In the genomic region with DNA sequence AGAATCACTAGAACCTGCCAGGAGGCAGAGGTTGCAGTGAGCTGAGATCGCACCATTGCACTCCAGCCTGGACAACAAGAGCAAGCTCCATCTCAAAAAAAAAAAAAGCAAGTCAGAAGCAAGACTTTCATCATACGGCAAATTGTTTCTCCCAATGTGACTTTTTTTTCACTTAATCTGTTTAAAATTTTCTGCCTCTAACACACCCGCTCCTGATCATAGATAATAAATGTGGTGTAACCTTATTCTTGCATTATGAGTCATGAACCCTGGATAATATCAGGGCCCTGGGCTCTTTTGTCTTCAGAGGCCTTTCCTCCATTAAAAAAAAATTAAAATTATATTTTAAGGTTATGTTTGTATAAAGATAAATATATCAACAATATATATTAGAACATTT, we compare ENCODE assay signal across 20 cellular contexts.
A peak's percentile ranks its signal among the peaks of the same experiment; 100 is the strongest.
DNase-seq lines count a peak whose midpoint lies in the region; ATAC-seq and TF ChIP-seq lines count a peak whose summit lies in the region.
"Had no signal": no experiment of that assay in that cellular context is flagged by ENCODE, and none has a peak within 500 bp of the region (broad histone marks: within the 10 kb centered on the region; RNA-seq: fewer than 3 reads in every experiment).

No MANE protein-coding gene starts in this region.

- no peaks in the 10 kb centered on the region for H3K9me3 Mint-ChIP-seq in activated CD8-positive, alpha-beta memory T cell treated with anti-CD3 and anti-CD28 coated beads, Interleukin-2, amount 10 ng/mL, durations not matched to agents 7 days and 5 days (ENCODE audit: low read depth)
- H3K9me3 Mint-ChIP-seq in Calu3 (ENCODE audit: low read depth, unreplicated experiment) = no peaks in the 10 kb centered on the region

- ATAC-seq in activated CD8-positive, alpha-beta memory T cell treated with anti-CD3 and anti-CD28 coated beads, Interleukin-2, amount 10 ng/mL, durations not matched to agents 7 days and 5 days = peak; percentile 42
- ATAC-seq in SK-N-SH treated with all-trans-retinoic acid at 6 μM for 48 hours (peak; percentile 90), sciatic nerve (peak; percentile 61), GM21447 (IDR thresholded peaks at IDR 0.05; ENCODE audit: unreplicated experiment) (no peak)
- ATAC-seq: gastrocnemius medialis, HepG2, psoas muscle had no signal

- TF ChIP-seq CTCF in Calu3 (IDR thresholded peaks at IDR 0.05; ENCODE audit: unreplicated experiment) = no peak

- no peaks in the 10 kb centered on the region for H3K36me3 Mint-ChIP-seq in activated CD8-positive, alpha-beta memory T cell treated with anti-CD3 and anti-CD28 coated beads, Interleukin-2, amount 10 ng/mL, durations not matched to agents 7 days and 5 days
- no peaks in the 10 kb centered on the region for H3K36me3 Mint-ChIP-seq in Calu3 (ENCODE audit: insufficient read depth, unreplicated experiment)

- BruUV-seq in Calu3 (replicated peaks; lab: Mats Ljungman, UMichigan) = no TSS peak

- intact Hi-C loops in sciatic nerve (cut with DNase I) (no loop called here), Calu3 (cut with micrococcal nuclease; ENCODE audit: unreplicated experiment) (no loop called here)

- no peak overlapping the region for H3K4me3 Mint-ChIP-seq in activated CD8-positive, alpha-beta memory T cell treated with anti-CD3 and anti-CD28 coated beads, Interleukin-2, amount 10 ng/mL, durations not matched to agents 7 days and 5 days
- no peak overlapping the region for H3K4me3 Mint-ChIP-seq in Calu3 (ENCODE audit: low read depth, unreplicated experiment)
- H3K4me3 Mint-ChIP-seq: nephron had no signal

- CTCF ChIA-PET in activated CD8-positive, alpha-beta memory T cell treated with anti-CD3 and anti-CD28 coated beads, Interleukin-2, amount 10 ng/mL, durations not matched to agents 7 days and 5 days (lab: Charles Lee) = no interaction called here
- CTCF ChIA-PET in Calu3 (lab: Charles Lee) = no interaction called here

- no peak overlapping the region for H3K27ac Mint-ChIP-seq in activated CD8-positive, alpha-beta memory T cell treated with anti-CD3 and anti-CD28 coated beads, Interleukin-2, amount 10 ng/mL, durations not matched to agents 7 days and 5 days
- H3K27ac Mint-ChIP-seq in Calu3 (ENCODE audit: unreplicated experiment) = no peak overlapping the region
- H3K27ac Mint-ChIP-seq: nephron had no signal

- no peak for DNase-seq in activated CD8-positive, alpha-beta memory T cell treated with anti-CD3 and anti-CD28 coated beads, Interleukin-2, amount 10 ng/mL, durations not matched to agents 7 days and 5 days
- DNase-seq in activated CD8-positive, alpha-beta memory T cell treated with anti-CD3 and anti-CD28 coated beads, Interleukin-2, amount 50 U/mL, for 48 hours = no peak
- DNase-seq in fibroblast of gingiva (ENCODE audit: low read depth) = peak; percentile 62
- no peak for DNase-seq in sciatic nerve (ENCODE audit: low spot score)
- DNase-seq in Calu3 = no peak
- no peak for DNase-seq in NCI-H2107 (lab: John Stamatoyannopoulos, UW)
- DNase-seq: activated CD4-positive, alpha-beta T cell treated with anti-CD3 and anti-CD28 coated beads for 4 hours; anterior cingulate cortex; C1 segment of cervical spinal cord; gastrocnemius medialis; NCI-H187; NCI-H446 treated with DMSO at 0.1 percent for 48 hours; psoas muscle; stimulated activated CD4-positive, alpha-beta T cell treated with anti-CD3 and anti-CD28 coated beads, Interleukin-12 subunit alpha, Interleukin-12 subunit beta, amount 100 ng/mL, for 4 hours; stimulated activated CD8-positive, alpha-beta memory T cell treated with anti-CD3 and anti-CD28 coated beads, Interleukin-4, amount 100 ng/mL, for 48 hours; substantia nigra had no signal

- H3K4me1 Mint-ChIP-seq in activated CD8-positive, alpha-beta memory T cell treated with anti-CD3 and anti-CD28 coated beads, Interleukin-2, amount 10 ng/mL, durations not matched to agents 7 days and 5 days = peaks cover 8% of the 10 kb centered on the region
- H3K4me1 Mint-ChIP-seq in Calu3 (ENCODE audit: low read depth, unreplicated experiment) = no peaks in the 10 kb centered on the region

- H3K27me3 Mint-ChIP-seq in activated CD8-positive, alpha-beta memory T cell treated with anti-CD3 and anti-CD28 coated beads, Interleukin-2, amount 10 ng/mL, durations not matched to agents 7 days and 5 days = peaks cover 33% of the 10 kb centered on the region
- no peaks in the 10 kb centered on the region for H3K27me3 Mint-ChIP-seq in Calu3 (ENCODE audit: unreplicated experiment)

TF ChIP-seq in SK-N-SH treated with all-trans-retinoic acid at 6 μM for 48 hours, 23 proteins besides CTCF, POLR2A, EP300 and RAD21:
- peak; percentile 69 for TF ChIP-seq ISL1 (CRISPR knock-in tag; IDR thresholded peaks at IDR 0.05)
- no peak for TF ChIP-seq PPARA (CRISPR knock-in tag; IDR thresholded peaks at IDR 0.05; ENCODE audit: borderline replicate concordance)
- TF ChIP-seq TOX (CRISPR knock-in tag; IDR thresholded peaks at IDR 0.05; ENCODE audit: borderline replicate concordance) = 0 out of 2 replicates have a peak, but pooled peaks have one; percentile 21
